Comparison of ENCODE assay signal across 9 cellular contexts in genomic region chr22:45645150-45645525, GRCh38. TPM values are rescaled to one million over a fixed set of nuclear protein-coding genes. Genes with fewer than 3 reads are reported as not detected.
DNase-seq lines count a peak whose midpoint lies in the region; ATAC-seq and TF ChIP-seq lines count a peak whose summit lies in the region.
"Had no signal": no experiment of that assay in that cellular context is flagged by ENCODE, and none has a peak within 500 bp of the region (broad histone marks: within the 10 kb centered on the region; RNA-seq: fewer than 3 reads in every experiment).

No MANE protein-coding gene starts in this region.

- H3K27me3 ChIP-seq in HAP-1 (ENCODE audit: low read depth) (no peaks in the 10 kb centered on the region), brain microvascular endothelial cell (replicated peaks) (no peaks in the 10 kb centered on the region), dorsolateral prefrontal cortex (peaks cover 0 to 25% (median 2%) of the 10 kb centered on the region in 45 donors)

- H3K27ac ChIP-seq in brain microvascular endothelial cell = no peak overlapping the region
- no peak overlapping the region for H3K27ac ChIP-seq in dorsolateral prefrontal cortex
- H3K27ac ChIP-seq: spleen had no signal

- ATAC-seq in mucosa of descending colon = peak; percentile 10

- intact Hi-C loops in mucosa of descending colon (cut with DNase I, micrococcal nuclease) = loop anchor here in 1 of 2 donors (10.0 kb wide), 1 partner anchor 220 kb away; no protein-coding TSS in a partner anchor
- intact Hi-C loops in dorsolateral prefrontal cortex (cut with DNase I) = loop anchor here (5.0 to 10.0 kb wide), 3 partner anchors 68 to 220 kb away; no protein-coding TSS in a partner anchor

- no peaks in the 10 kb centered on the region for H3K9me3 ChIP-seq in HAP-1
- H3K9me3 ChIP-seq in mucosa of descending colon = no peaks in the 10 kb centered on the region
- H3K9me3 ChIP-seq: spleen had no signal

- H3K4me1 ChIP-seq in HAP-1 = peaks cover 18% of the 10 kb centered on the region
- H3K4me1 ChIP-seq in mucosa of descending colon (ENCODE audit: low read depth) = no peaks in the 10 kb centered on the region

- H3K4me3 ChIP-seq in AG09309 (ENCODE audit: control insufficient read depth, low read depth, low read length) (peak overlapping the region; percentile 26), HAP-1 (peak overlapping the region; percentile 5; the same call in 1 of the 2 replicates), brain microvascular endothelial cell (ENCODE audit: low read depth, low read length) (peak overlapping the region; percentile 31), mucosa of descending colon (no peak overlapping the region), dorsolateral prefrontal cortex (peak overlapping the region in 26 of 59 donors; percentile 2 to 45 (median 25))

- H3K36me3 ChIP-seq in HAP-1 (replicated peaks) (no peaks in the 10 kb centered on the region), brain microvascular endothelial cell (replicated peaks) (no peaks in the 10 kb centered on the region), mucosa of descending colon (ENCODE audit: low read depth) (no peaks in the 10 kb centered on the region)
- H3K36me3 ChIP-seq: spleen had no signal

- in situ Hi-C loops in HAP-1 (cut with MboI; ENCODE audit: low sequenced_read_pairs) (no loop called here), brain microvascular endothelial cell (cut with HindIII; ENCODE audit: low pct_ligation_motif_present, low sequenced_read_pairs) (no loop called here), KBM-7 (cut with MboI; ENCODE audit: low pct_unique_long_range_greater_than_20kb, low sequenced_read_pairs) (loop anchor here (10.0 kb wide), 2 partner anchors 70 to 340 kb away; no protein-coding TSS in a partner anchor)

- no peak for DNase-seq in AG09309 (ENCODE audit: low read depth)
- DNase-seq in HAP-1 (ENCODE audit: low spot score in 2 of 2) = no peak
- no peak for DNase-seq in brain microvascular endothelial cell
- no peak for DNase-seq in mucosa of descending colon
- no peak for DNase-seq in A172 (ENCODE audit: low spot score)
- no peak for DNase-seq in activated CD4-positive, CD25-positive, alpha-beta regulatory T cell (lab: John Stamatoyannopoulos, UW)
- DNase-seq in dorsolateral prefrontal cortex = no peak
- no peak for DNase-seq in KBM-7

- TF ChIP-seq CTCF in AG09309 (IDR thresholded peaks at IDR 0.05; ENCODE audit: control insufficient read depth, insufficient read depth, low read depth, low read length, missing control alignments) (no peak), brain microvascular endothelial cell (IDR thresholded peaks at IDR 0.05; ENCODE audit: low read depth, low read length, missing control alignments) (no peak), mucosa of descending colon (IDR thresholded peaks at IDR 0.05) (no peak), dorsolateral prefrontal cortex (IDR thresholded peaks at IDR 0.05 in 54 of 56, conservative IDR thresholded peaks at IDR 0.05 in 2 of 56; ENCODE audit: low read depth in 1 of 56, partially characterized antibody in 56 of 56) (no peak)

RNA-seq across cellular contexts. Expression of gene ATXN10, which starts 26.5 kb away (rescaled TPM):
- total RNA-seq in mucosa of descending colon (100 to 1,000 TPM in 1 of 3 donors, 10 to 100 TPM in 2; 59.9 to 136 (median 66.8) TPM), dorsolateral prefrontal cortex (100 to 1,000 TPM; 180 to 317 (median 244) TPM)
- 53.5 and 80.1 TPM in 2 replicates for total RNA-seq in A172 (2014; rRNA removed; shearing (Covaris generic))
